ENCODE assay signal across 8 cellular contexts in genomic region chr4:47510506-47511143, GRCh38. TPM values are rescaled to one million over a fixed set of nuclear protein-coding genes. Genes with fewer than 3 reads are reported as not detected.
DNase-seq lines count a peak whose midpoint lies in the region; ATAC-seq and TF ChIP-seq lines count a peak whose summit lies in the region.

No MANE protein-coding gene starts in this region.

- POLR2A ChIA-PET in SK-N-SH (lab: Yijun Ruan, JAX): no interaction called here
- POLR2A ChIA-PET in CD4-positive, alpha-beta T cell (lab: Charles Lee): no interaction called here

- H3K4me3 Mint-ChIP-seq in CD4-positive, alpha-beta T cell: no peak overlapping the region

- intact Hi-C loops in esophagus squamous epithelium (cut with DNase I): no loop called here
- intact Hi-C loops in lower leg skin (cut with DNase I; ENCODE audit: low total_unique reads): no loop called here
- intact Hi-C loops in CD4-positive, alpha-beta T cell (cut with DNase I, micrococcal nuclease): no loop called here

- TF ChIP-seq POLR2A in esophagus squamous epithelium (IDR thresholded peaks at IDR 0.05): no peak
- no peak for TF ChIP-seq POLR2A in lower leg skin (IDR thresholded peaks at IDR 0.05)

- peak overlapping the region in 1 of 2 experiments; percentile 15; a peak in 2 of 4 replicates for H3K27ac ChIP-seq in SK-N-SH (ENCODE audit: low read depth in 2 of 2, low read length in 1 of 2)
- H3K27ac ChIP-seq in esophagus squamous epithelium: peak overlapping the region in 1 of 4 donors; percentile 15
- no peak overlapping the region for H3K27ac ChIP-seq in CD4-positive, alpha-beta T cell (ENCODE audit: low read depth, low read length)

- H3K9me3 Mint-ChIP-seq in CD4-positive, alpha-beta T cell: no peaks in the 10 kb centered on the region

- no peak overlapping the region for H3K27ac Mint-ChIP-seq in CD4-positive, alpha-beta T cell

- H3K4me3 ChIP-seq in SK-N-SH (ENCODE audit: low read depth in 2 of 2, low read length in 1 of 2) (no peak overlapping the region), esophagus squamous epithelium (no peak overlapping the region), lower leg skin (ENCODE audit: low read depth, poor library complexity, severe bottlenecking) (no peak overlapping the region)

- H3K9me3 ChIP-seq in SK-N-SH (no peaks in the 10 kb centered on the region), esophagus squamous epithelium (no peaks in the 10 kb centered on the region)
- no peaks in the 10 kb centered on the region for H3K9me3 ChIP-seq in CD4-positive, alpha-beta T cell (ENCODE audit: control insufficient read depth, low read length)

- no peaks in the 10 kb centered on the region for H4K20me1 ChIP-seq in SK-N-SH (ENCODE audit: insufficient read depth)

- H3K4me1 Mint-ChIP-seq in CD4-positive, alpha-beta T cell (ENCODE audit: low read depth): peaks cover 12% of the 10 kb centered on the region

- H3K79me2 ChIP-seq in SK-N-SH (ENCODE audit: insufficient read depth): no peaks in the 10 kb centered on the region

- 87% methylated on average over 2 of the region's 2 CpGs for WGBS in SK-N-SH (ENCODE audit: low lambda C conversion rate)
- 22 to 23% methylated on average over 2 of the region's 2 CpGs for WGBS in esophagus squamous epithelium, 2 donors
- WGBS in lower leg skin, 2 donors: 26 to 32% methylated on average over 2 of the region's 2 CpGs

- peak; percentile 48 for TF ChIP-seq CTCF in SK-N-SH (IDR thresholded peaks at IDR 0.05)
- TF ChIP-seq CTCF in esophagus squamous epithelium (IDR thresholded peaks at IDR 0.05): peak in 3 of 6 experiments; percentile 9 to 28 (median 12)
- no peak for TF ChIP-seq CTCF in lower leg skin (IDR thresholded peaks at IDR 0.05)
- no peak for TF ChIP-seq CTCF in CD4-positive, alpha-beta T cell (IDR thresholded peaks at IDR 0.05)

- H3F3A ChIP-seq in SK-N-SH (replicated peaks; ENCODE audit: insufficient read depth): no peaks in the 10 kb centered on the region

- no peak overlapping the region for H2AFZ ChIP-seq in SK-N-SH (ENCODE audit: low read depth)

- 0 out of 2 replicates have a peak overlapping the region, but pooled peaks have one; percentile 8 for H3K4me2 ChIP-seq in SK-N-SH

- CTCF ChIA-PET in SK-N-SH (lab: Yijun Ruan, JAX): interaction anchor here (0.9 to 1.2 kb wide), 3 partner anchors 14 to 39 kb away, joined by 3 to 4 read pairs (median 3); no protein-coding TSS in a partner anchor
- CTCF ChIA-PET in CD4-positive, alpha-beta T cell (lab: Charles Lee): interaction anchor here (0.6 kb wide), 1 partner anchor 17 kb away, joined by 3 read pairs; no protein-coding TSS in a partner anchor

- H3K4me1 ChIP-seq in SK-N-SH (ENCODE audit: control insufficient read depth in 1 of 2, insufficient read depth in 2 of 2, low read depth in 1 of 2, low read length in 1 of 2): peaks cover 6 to 14% of the 10 kb centered on the region in 2 experiments; a peak in 3 of 4 replicates
- peaks cover 0 to 13% (median 8%) of the 10 kb centered on the region in 3 donors for H3K4me1 ChIP-seq in esophagus squamous epithelium

- H3K9me2 ChIP-seq in SK-N-SH: no peaks in the 10 kb centered on the region

- H3K36me3 Mint-ChIP-seq in CD4-positive, alpha-beta T cell (ENCODE audit: low read depth): no peaks in the 10 kb centered on the region

- ATAC-seq in GM19023 (IDR thresholded peaks at IDR 0.05; ENCODE audit: unreplicated experiment): peak; percentile 97
- ATAC-seq in HG03025 (IDR thresholded peaks at IDR 0.05; ENCODE audit: low FRiP score, unreplicated experiment): peak; percentile 98
- no peak for ATAC-seq in CD4-positive, alpha-beta T cell (ENCODE audit: poor library complexity)

- DNase-seq in SK-N-SH (no peak), medulla oblongata (ENCODE audit: extremely low spot score) (peak; percentile 44), esophagus squamous epithelium (lab: John Stamatoyannopoulos, UW) (no peak), lower leg skin (ENCODE audit: low spot score in 2 of 2) (no peak), NCI-H774 (lab: John Stamatoyannopoulos, UW) (no peak)
- no peak for DNase-seq in CD4-positive, alpha-beta T cell

- H3K27me3 ChIP-seq in SK-N-SH (ENCODE audit: insufficient read depth) (no peaks in the 10 kb centered on the region), esophagus squamous epithelium (no peaks in the 10 kb centered on the region)
- H3K27me3 ChIP-seq in CD4-positive, alpha-beta T cell (ENCODE audit: control insufficient read depth, insufficient read depth, low read length): no peaks in the 10 kb centered on the region

- H3K36me3 ChIP-seq in SK-N-SH (replicated peaks in 1 of 2; ENCODE audit: control insufficient read depth in 1 of 2, insufficient read depth in 2 of 2, low read length in 1 of 2) (peaks cover 18 to 25% of the 10 kb centered on the region in 2 experiments), esophagus squamous epithelium (peaks cover 0 to 37% (median 3%) of the 10 kb centered on the region in 3 donors)

- TF ChIP-seq RAD21 in SK-N-SH (IDR thresholded peaks at IDR 0.05; ENCODE audit: low read length): no peak

- no peak for TF ChIP-seq EP300 in SK-N-SH (IDR thresholded peaks at IDR 0.05; ENCODE audit: borderline replicate concordance in 1 of 2, low read depth in 1 of 2, low read length in 1 of 2)

- H3K9ac ChIP-seq in SK-N-SH: no peak overlapping the region

- no peaks in the 10 kb centered on the region for H3K27me3 Mint-ChIP-seq in CD4-positive, alpha-beta T cell

TF ChIP-seq in SK-N-SH, 30 proteins besides CTCF, POLR2A, EP300 and RAD21:
- TF ChIP-seq SMC3 (IDR thresholded peaks at IDR 0.05; ENCODE audit: low read depth, low read length) (0 out of 2 replicates have a peak, but pooled peaks have one; percentile 4), NRF1 (IDR thresholded peaks at IDR 0.05; ENCODE audit: low read depth, low read length) (no peak), REST (IDR thresholded peaks at IDR 0.05; ENCODE audit: low read depth, low read length) (no peak), RCOR1 (IDR thresholded peaks at IDR 0.05; ENCODE audit: low read length) (no peak)
- TF ChIP-seq, protein P1, sequence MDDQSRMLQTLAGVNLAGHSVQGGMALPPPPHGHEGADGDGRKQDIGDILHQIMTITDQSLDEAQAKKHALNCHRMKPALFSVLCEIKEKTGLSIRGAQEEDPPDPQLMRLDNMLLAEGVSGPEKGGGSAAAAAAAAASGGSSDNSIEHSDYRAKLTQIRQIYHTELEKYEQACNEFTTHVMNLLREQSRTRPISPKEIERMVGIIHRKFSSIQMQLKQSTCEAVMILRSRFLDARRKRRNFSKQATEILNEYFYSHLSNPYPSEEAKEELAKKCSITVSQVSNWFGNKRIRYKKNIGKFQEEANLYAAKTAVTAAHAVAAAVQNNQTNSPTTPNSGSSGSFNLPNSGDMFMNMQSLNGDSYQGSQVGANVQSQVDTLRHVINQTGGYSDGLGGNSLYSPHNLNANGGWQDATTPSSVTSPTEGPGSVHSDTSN (IDR thresholded peaks at IDR 0.05): 0 out of 2 replicates have a peak, but pooled peaks have one; percentile 5

RNA-seq across cellular contexts. Expression of gene ATP10D, which starts 25.6 kb away (rescaled TPM):
- 7.9 and 12.6 TPM in 2 replicates for polyA plus RNA-seq in SK-N-SH (2012; rRNA removed)
- polyA plus RNA-seq in SK-N-SH (2012; cell fraction: cytosol; rRNA removed): 8.7 and 9.8 TPM in 2 replicates
- 8.2 and 15.7 TPM in 2 replicates for polyA plus RNA-seq in SK-N-SH (2012; cell fraction: nucleus; rRNA removed)
- total RNA-seq in esophagus squamous epithelium (10 to 100 TPM; 18.6 to 31.5 (median 27.8) TPM), lower leg skin (10 to 100 TPM; 32.4 to 65.6 (median 39.3) TPM)
- 1 to 10 TPM; 1.1 to 1.7 TPM for total RNA-seq in CD4-positive, alpha-beta T cell

RNA-seq across cellular contexts. Expression of gene COMMD8, which starts 47.1 kb away (rescaled TPM):
- 7.0 and 9.9 TPM in 2 replicates for polyA plus RNA-seq in SK-N-SH (2012; rRNA removed)
- 12.7 and 19.8 TPM in 2 replicates for polyA plus RNA-seq in SK-N-SH (2012; cell fraction: cytosol; rRNA removed)
- polyA plus RNA-seq in SK-N-SH (2012; cell fraction: nucleus; rRNA removed): 2.1 and 4.2 TPM in 2 replicates
- total RNA-seq in esophagus squamous epithelium: 10 to 100 TPM; 13.3 to 50.6 (median 26.0) TPM
- total RNA-seq in lower leg skin: 10 to 100 TPM; 12.0 to 16.7 (median 14.8) TPM
- total RNA-seq in CD4-positive, alpha-beta T cell: 1 to 10 TPM; 4.4 to 5.4 TPM

Comparison
In these comparisons a context has a peak if more than half of its experiments do, and no peak if none do; other contexts are left out.
1. RNA of gene ATP10D, which starts 25.6 kb away (total RNA-seq): 32.4 to 65.6 TPM in lower leg skin and 18.6 to 31.5 TPM in esophagus squamous epithelium; 1.1 to 1.7 TPM in CD4-positive, alpha-beta T cell; every median in the first group is over 4 times any median in the second.